1 cellular context compared by ENCODE assay signal in genomic region chr16:67449739-67450138, GRCh38.
TF ChIP-seq lines count a peak whose summit lies in the region.

No MANE protein-coding gene starts in this region.

TF ChIP-seq in HepG2, 621 proteins besides CTCF, POLR2A, EP300 and RAD21:
- no peak for TF ChIP-seq ZNF703 (CRISPR knock-in tag; IDR thresholded peaks at IDR 0.05; ENCODE audit: borderline replicate concordance)
- no peak for TF ChIP-seq ZNF101 (CRISPR knock-in tag; IDR thresholded peaks at IDR 0.05; ENCODE audit: borderline replicate concordance, low read depth)
